In the genomic region with DNA sequence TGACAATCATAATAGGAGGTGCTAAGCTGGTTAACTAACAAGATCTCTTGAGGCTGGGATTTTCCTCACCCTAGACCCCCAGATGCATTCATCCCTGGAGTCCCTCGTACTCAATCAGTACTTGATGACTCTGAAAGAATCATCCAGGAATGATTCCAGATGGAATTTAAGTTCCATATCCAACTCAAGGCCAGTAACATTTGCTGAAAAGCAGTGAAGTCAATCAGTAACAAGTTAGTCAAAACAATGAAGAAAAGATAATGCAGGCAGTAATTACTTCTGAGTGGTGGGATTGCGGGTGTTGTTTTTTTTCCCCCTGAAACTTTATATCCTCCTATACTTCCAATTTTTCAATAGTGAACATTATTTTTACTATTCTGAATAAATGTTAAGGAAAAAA, we compare ENCODE assay signal across 8 cellular contexts.
"Had no signal": no experiment of that assay in that cellular context is flagged by ENCODE, and none has a peak within 500 bp of the region (broad histone marks: within the 10 kb centered on the region; RNA-seq: fewer than 3 reads in every experiment).

No MANE protein-coding gene starts in this region.

- ATAC-seq: HCT116 had no signal

- H3K9ac ChIP-seq: GM23248 had no signal

- H3K9me3 Mint-ChIP-seq: HFFc6 had no signal

- H3K27ac ChIP-seq: GM23248, HL-60 had no signal

- H3K4me3 Mint-ChIP-seq: HFFc6 had no signal

- H3K4me3 ChIP-seq: GM23248, HAP-1 had no signal

- H3K9me3 ChIP-seq: HAP-1 had no signal

- H3K27ac Mint-ChIP-seq: HFFc6 had no signal

- DNase-seq: GM23248, GOT3, H7, HFFc6, IMR-90 had no signal

- H3K36me3 ChIP-seq: HAP-1 had no signal
